Comparison of ENCODE assay signal across 8 cellular contexts in genomic region chr1:210311726-210312493, GRCh38. TPM values are rescaled to one million over a fixed set of nuclear protein-coding genes. Genes with fewer than 3 reads are reported as not detected.
DNase-seq lines count a peak whose midpoint lies in the region; ATAC-seq and TF ChIP-seq lines count a peak whose summit lies in the region.

No MANE protein-coding gene starts in this region.

- H3F3A ChIP-seq in MM.1S (ENCODE audit: insufficient read depth, low read length): no peaks in the 10 kb centered on the region
- peaks cover 5% of the 10 kb centered on the region for H3F3A ChIP-seq in neural progenitor cell (ENCODE audit: low read depth)

- H3K4me3 ChIP-seq in BLaER1 treated with 17β-estradiol and CSF1 and Interleukin-3, amounts not matched to agents 10 nM and 100 nM: peak overlapping the region in 9 of 10 experiments; percentile 44 to 67 (median 58); a peak in 14 of 20 replicates
- H3K4me3 ChIP-seq in MM.1S (ENCODE audit: low read length) (peak overlapping the region; percentile 74; the same call in 1 of the 2 replicates), esophagus squamous epithelium (peak overlapping the region in 2 of 4 donors; percentile 37 to 66), neural progenitor cell (peak overlapping the region; percentile 73)

- H3K4me3 Mint-ChIP-seq in neural progenitor cell: peak overlapping the region; percentile 88

- 53% methylated on average over 16 to 18 of the region's 18 CpGs for WGBS in esophagus squamous epithelium, 2 donors

- H3K27ac Mint-ChIP-seq in neural progenitor cell: no peak overlapping the region

- no peak for TF ChIP-seq CTCF in MM.1S (IDR thresholded peaks at IDR 0.05; ENCODE audit: low read length)
- TF ChIP-seq CTCF in esophagus squamous epithelium (IDR thresholded peaks at IDR 0.05): no peak
- TF ChIP-seq CTCF in neural progenitor cell (IDR thresholded peaks at IDR 0.05): no peak

- no peaks in the 10 kb centered on the region for H3K36me3 ChIP-seq in BLaER1 treated with 17β-estradiol and CSF1 and Interleukin-3, amounts not matched to agents 10 nM and 100 nM
- H3K36me3 ChIP-seq in MM.1S (replicated peaks; ENCODE audit: insufficient read depth, low read length): no peaks in the 10 kb centered on the region
- no peaks in the 10 kb centered on the region for H3K36me3 ChIP-seq in esophagus squamous epithelium
- no peaks in the 10 kb centered on the region for H3K36me3 ChIP-seq in neural progenitor cell

- H3K9me2 ChIP-seq in MM.1S (replicated peaks; ENCODE audit: insufficient read depth, low read length): no peaks in the 10 kb centered on the region

- H3K9me3 ChIP-seq in BLaER1 treated with 17β-estradiol and CSF1 and Interleukin-3, amounts not matched to agents 10 nM and 100 nM (replicated peaks in 1 of 11): no peaks in the 10 kb centered on the region
- H3K9me3 ChIP-seq in MM.1S (replicated peaks; ENCODE audit: insufficient read depth, low read length): no peaks in the 10 kb centered on the region
- no peaks in the 10 kb centered on the region for H3K9me3 ChIP-seq in esophagus squamous epithelium
- H3K9me3 ChIP-seq in neural progenitor cell (ENCODE audit: low read depth): no peaks in the 10 kb centered on the region

- H3K9me3 Mint-ChIP-seq in neural progenitor cell: no peaks in the 10 kb centered on the region

- no peak for TF ChIP-seq POLR2A in esophagus squamous epithelium (IDR thresholded peaks at IDR 0.05)

- peak overlapping the region; percentile 74 to 98 (median 83) for H3K4me2 ChIP-seq in BLaER1 treated with 17β-estradiol and CSF1 and Interleukin-3, amounts not matched to agents 10 nM and 100 nM
- H3K4me2 ChIP-seq in MM.1S (ENCODE audit: low read depth, low read length) (peak overlapping the region; percentile 97), neural progenitor cell (peak overlapping the region; percentile 97)

- peak overlapping the region in 8 of 11 experiments; percentile 60 to 75 (median 67); a peak in 11 of 22 replicates for H3K9ac ChIP-seq in BLaER1 treated with 17β-estradiol and CSF1 and Interleukin-3, amounts not matched to agents 10 nM and 100 nM
- H3K9ac ChIP-seq in MM.1S (ENCODE audit: low read length) (no peak overlapping the region; the same call in 1 of the 2 replicates), neural progenitor cell (no peak overlapping the region)

- no peak for ATAC-seq in GM21515 (IDR thresholded peaks at IDR 0.05; ENCODE audit: unreplicated experiment)

- no peaks in the 10 kb centered on the region for H4K20me1 ChIP-seq in BLaER1 treated with 17β-estradiol and CSF1 and Interleukin-3, amounts not matched to agents 10 nM and 100 nM
- H4K20me1 ChIP-seq in MM.1S (ENCODE audit: insufficient read depth, low read length) (no peaks in the 10 kb centered on the region), neural progenitor cell (ENCODE audit: low read depth) (no peaks in the 10 kb centered on the region)

- H3K27ac ChIP-seq in BLaER1 treated with 17β-estradiol and CSF1 and Interleukin-3, amounts not matched to agents 10 nM and 100 nM: no peak overlapping the region
- H3K27ac ChIP-seq in MM.1S (ENCODE audit: low read length) (no peak overlapping the region), esophagus squamous epithelium (peak overlapping the region in 3 of 4 donors; percentile 48 to 80 (median 74)), neural progenitor cell (no peak overlapping the region)

- DNase-seq in MM.1S: no peak
- DNase-seq in esophagus squamous epithelium (lab: John Stamatoyannopoulos, UW): no peak
- DNase-seq in neural progenitor cell (ENCODE audit: low spot score): no peak
- no peak for DNase-seq in NOMO-1 treated with DMSO at 0.1 percent for 48 hours (lab: John Stamatoyannopoulos, UW; ENCODE audit: unreplicated experiment)
- DNase-seq in glomerular visceral epithelial cell (ENCODE audit: extremely low spot score): no peak
- DNase-seq in GM03348 (ENCODE audit: low spot score): no peak

- H3K4me1 ChIP-seq in BLaER1 treated with 17β-estradiol and CSF1 and Interleukin-3, amounts not matched to agents 10 nM and 100 nM: peaks cover 0 to 6% (median 2%) of the 10 kb centered on the region in 10 experiments; a peak in 4 of 20 replicates
- H3K4me1 ChIP-seq in MM.1S (ENCODE audit: low read length) (peaks cover 4% of the 10 kb centered on the region; the same call in 1 of the 2 replicates), esophagus squamous epithelium (peaks cover 3 to 34% (median 15%) of the 10 kb centered on the region in 3 donors), neural progenitor cell (peaks cover 4% of the 10 kb centered on the region)

- peak overlapping the region; percentile 91 for H2AFZ ChIP-seq in MM.1S (ENCODE audit: low read length)
- H2AFZ ChIP-seq in neural progenitor cell (replicated peaks): peak overlapping the region; percentile 96

- intact Hi-C loops in esophagus squamous epithelium (cut with DNase I): loop anchor here (5.0 kb wide), 1 partner anchor 165 kb away; no protein-coding TSS in a partner anchor

- H3K27me3 ChIP-seq in BLaER1 treated with 17β-estradiol and CSF1 and Interleukin-3, amounts not matched to agents 10 nM and 100 nM: no peaks in the 10 kb centered on the region
- H3K27me3 ChIP-seq in MM.1S (replicated peaks; ENCODE audit: insufficient read depth, low read length): no peaks in the 10 kb centered on the region
- peaks cover 0 to 19% (median 0%) of the 10 kb centered on the region in 4 donors for H3K27me3 ChIP-seq in esophagus squamous epithelium
- no peaks in the 10 kb centered on the region for H3K27me3 ChIP-seq in neural progenitor cell

- H3K27me3 Mint-ChIP-seq in neural progenitor cell (ENCODE audit: insufficient read depth, low read depth): peaks cover 3% of the 10 kb centered on the region

- peaks cover 6% of the 10 kb centered on the region for H3K4me1 Mint-ChIP-seq in neural progenitor cell

- no peaks in the 10 kb centered on the region for H3K36me3 Mint-ChIP-seq in neural progenitor cell

- H3K79me2 ChIP-seq in MM.1S (ENCODE audit: low read length) (no peaks in the 10 kb centered on the region), neural progenitor cell (ENCODE audit: low read depth) (no peaks in the 10 kb centered on the region)

RNA-seq across cellular contexts. Expression of gene HHAT, which starts 16.8 kb away (rescaled TPM):
- total RNA-seq in esophagus squamous epithelium (1 to 10 TPM; 3.4 to 5.2 (median 4.0) TPM), neural progenitor cell (ENCODE audit: low replicate concordance) (10.3 and 15.4 TPM in 2 replicates)

Comparison
In these comparisons a context has a peak if more than half of its experiments do, and no peak if none do; other contexts are left out.
1. H3K27ac ChIP-seq: peak in esophagus squamous epithelium (3 of 4); none in BLaER1 treated with 17β-estradiol and CSF1 and Interleukin-3, amounts not matched to agents 10 nM and 100 nM (0 of 11), MM.1S (single experiment) and neural progenitor cell (single experiment).
2. H3K9ac ChIP-seq: peak in BLaER1 treated with 17β-estradiol and CSF1 and Interleukin-3, amounts not matched to agents 10 nM and 100 nM (8 of 11); none in MM.1S (single experiment) and neural progenitor cell (single experiment).
3. Peak in every context shown above with its lines, with median percentiles within 50 percentile points of each other: H3K4me2 ChIP-seq.